In the genomic region with DNA sequence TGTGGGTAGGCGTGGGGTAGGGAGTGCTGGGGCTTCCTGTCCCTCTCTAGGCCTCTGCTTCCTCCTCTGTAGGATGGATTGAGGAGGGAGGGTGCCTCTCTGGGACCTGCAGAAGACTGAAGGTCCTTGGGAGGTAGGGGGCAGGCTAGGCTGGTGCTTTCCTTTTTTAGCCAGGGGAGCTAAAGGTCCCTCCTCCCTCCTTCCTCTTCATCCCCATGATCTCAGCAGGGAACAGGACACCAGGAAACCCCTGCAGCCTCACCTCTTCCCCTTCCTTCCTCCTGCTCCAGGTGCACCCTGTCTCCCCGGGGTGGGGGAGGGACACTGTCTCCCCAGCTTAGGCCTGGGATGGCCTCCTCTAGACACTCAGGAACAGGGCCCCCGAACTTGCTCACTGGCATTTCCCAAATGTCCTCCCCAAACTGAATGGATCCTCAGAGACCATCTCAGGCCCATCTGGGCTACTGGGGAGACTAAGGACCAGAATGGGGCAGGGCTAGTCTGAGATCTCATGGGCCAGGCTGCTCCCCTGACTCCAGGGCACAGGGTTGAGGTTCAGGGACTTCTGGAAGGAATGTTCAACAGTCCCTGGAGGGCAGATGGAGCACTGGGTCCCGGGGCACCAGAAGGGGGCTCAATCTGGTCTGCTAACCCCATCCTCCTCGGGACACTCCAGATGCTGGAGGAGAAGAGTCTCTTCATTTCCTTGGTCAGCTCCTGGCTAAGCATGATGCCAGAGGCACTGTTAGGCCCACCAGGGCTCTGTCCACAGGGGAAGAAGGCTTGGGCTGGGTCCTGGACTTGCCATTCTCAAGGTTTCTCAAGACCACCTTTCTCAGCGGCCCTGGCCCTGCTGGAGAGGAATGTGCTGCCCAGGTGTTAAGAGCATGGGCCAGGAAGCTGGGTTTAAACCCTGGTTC, we compare ENCODE assay signal across 8 cellular contexts. TPM values are rescaled to one million over a fixed set of nuclear protein-coding genes. Genes with fewer than 3 reads are reported as not detected.
DNase-seq lines count a peak whose midpoint lies in the region; ATAC-seq, FAIRE-seq and TF ChIP-seq lines count a peak whose summit lies in the region.

No MANE protein-coding gene starts in this region.

- no peak for TF ChIP-seq EP300 in stomach (IDR thresholded peaks at IDR 0.05)

- H3K4me1 Mint-ChIP-seq in T-helper 2 cell treated with Interferon-gamma antibody and Interleukin-4, amounts not matched to agents 5 μg/mL and 100 μg/mL, for 36 hours (ENCODE audit: low read depth), result peaks cover 56% of the 10 kb centered on the region
- peaks cover 35% of the 10 kb centered on the region for H3K4me1 Mint-ChIP-seq in activated T-helper 17 cell treated with anti-CD3 and anti-CD28 coated beads, Interleukin-2, amount 50 U/mL, for 72 hours

- peak overlapping the region; percentile 29 to 38 for H3K9ac ChIP-seq in kidney (ENCODE audit: low read length in 2 of 2)

- H3K36me3 ChIP-seq in kidney (ENCODE audit: control insufficient read depth in 1 of 2, insufficient read depth in 2 of 2, low read length in 2 of 2), result no peaks in the 10 kb centered on the region
- peaks cover 0 to 3% (median 0%) of the 10 kb centered on the region in 4 donors for H3K36me3 ChIP-seq in stomach

- intact Hi-C loops in kidney (cut with DNase I) (no loop called here), stomach (cut with DNase I; ENCODE audit: low total_unique reads) (no loop called here)

- peak overlapping the region; percentile 91 for H3K4me3 Mint-ChIP-seq in T-helper 2 cell treated with Interferon-gamma antibody and Interleukin-4, amounts not matched to agents 5 μg/mL and 100 μg/mL, for 36 hours
- H3K4me3 Mint-ChIP-seq in activated T-helper 17 cell treated with anti-CD3 and anti-CD28 coated beads, Interleukin-2, amount 50 U/mL, for 72 hours, result peak overlapping the region; percentile 90

- H3K9me3 Mint-ChIP-seq in T-helper 2 cell treated with Interferon-gamma antibody and Interleukin-4, amounts not matched to agents 5 μg/mL and 100 μg/mL, for 36 hours, result no peaks in the 10 kb centered on the region
- H3K9me3 Mint-ChIP-seq in activated T-helper 17 cell treated with anti-CD3 and anti-CD28 coated beads, Interleukin-2, amount 50 U/mL, for 72 hours, result no peaks in the 10 kb centered on the region

- H3K27ac ChIP-seq in kidney (ENCODE audit: low read depth in 2 of 2, low read length in 2 of 2) (peak overlapping the region; percentile 36 to 47), stomach (peak overlapping the region; percentile 41 to 82 (median 69))

- peaks cover 72% of the 10 kb centered on the region for H3K36me3 Mint-ChIP-seq in T-helper 2 cell treated with Interferon-gamma antibody and Interleukin-4, amounts not matched to agents 5 μg/mL and 100 μg/mL, for 36 hours (ENCODE audit: low read depth)
- H3K36me3 Mint-ChIP-seq in activated T-helper 17 cell treated with anti-CD3 and anti-CD28 coated beads, Interleukin-2, amount 50 U/mL, for 72 hours (ENCODE audit: low read depth), result peaks cover 92% of the 10 kb centered on the region

- H3K9me3 ChIP-seq in kidney (ENCODE audit: control insufficient read depth in 1 of 2, low read length in 2 of 2) (no peaks in the 10 kb centered on the region), stomach (no peaks in the 10 kb centered on the region)

- H3K27me3 Mint-ChIP-seq in T-helper 2 cell treated with Interferon-gamma antibody and Interleukin-4, amounts not matched to agents 5 μg/mL and 100 μg/mL, for 36 hours (ENCODE audit: low read depth), result no peaks in the 10 kb centered on the region
- no peaks in the 10 kb centered on the region for H3K27me3 Mint-ChIP-seq in activated T-helper 17 cell treated with anti-CD3 and anti-CD28 coated beads, Interleukin-2, amount 50 U/mL, for 72 hours

- TF ChIP-seq CTCF in kidney (IDR thresholded peaks at IDR 0.05; ENCODE audit: borderline replicate concordance, extremely low read depth, insufficient read depth), result no peak
- TF ChIP-seq CTCF in stomach (IDR thresholded peaks at IDR 0.05), result no peak

- H3K4me1 ChIP-seq in kidney (ENCODE audit: control insufficient read depth in 1 of 2, insufficient read depth in 1 of 2, low read depth in 1 of 2, low read length in 2 of 2) (peaks cover 0 to 19% of the 10 kb centered on the region in 2 donors), stomach (peaks cover 13 to 44% (median 31%) of the 10 kb centered on the region in 4 donors)

- ATAC-seq in activated T-helper 17 cell treated with anti-CD3 and anti-CD28 coated beads, Interleukin-2, amount 50 U/mL, for 72 hours (replicated peaks), result no peak
- no peak for ATAC-seq in left lobe of liver
- ATAC-seq in HG02884 (IDR thresholded peaks at IDR 0.05; ENCODE audit: unreplicated experiment), result no peak

- H3K27ac Mint-ChIP-seq in T-helper 2 cell treated with Interferon-gamma antibody and Interleukin-4, amounts not matched to agents 5 μg/mL and 100 μg/mL, for 36 hours, result peak overlapping the region; percentile 93
- H3K27ac Mint-ChIP-seq in activated T-helper 17 cell treated with anti-CD3 and anti-CD28 coated beads, Interleukin-2, amount 50 U/mL, for 72 hours, result peak overlapping the region; percentile 87

- WGBS in stomach, 5 donors, result 50 to 62% (median 56%) methylated on average over 5 to 6 of the region's 6 CpGs

- H3K4me3 ChIP-seq in kidney (ENCODE audit: low read length in 2 of 2) (peak overlapping the region; percentile 59 to 71), stomach (peak overlapping the region; percentile 50 to 58 (median 54))

- no peak for FAIRE-seq in kidney (lab: Jason Lieb, UNC)

- no peak for TF ChIP-seq POLR2A in stomach (IDR thresholded peaks at IDR 0.05)

- no peak for DNase-seq in T-helper 2 cell treated with Interferon-gamma antibody and Interleukin-4, amounts not matched to agents 5 μg/mL and 100 μg/mL, for 36 hours (ENCODE audit: low spot score)
- DNase-seq in T-helper 2 cell (no peak), kidney (no peak), stomach (no peak), left lobe of liver (ENCODE audit: low spot score) (no peak), NCI-H2196 (lab: John Stamatoyannopoulos, UW; ENCODE audit: unreplicated experiment) (no peak)

- H3K27me3 ChIP-seq in stomach, result peaks cover 0 to 4% (median 0%) of the 10 kb centered on the region in 3 donors

RNA-seq across cellular contexts. Expression of a gene that starts 8.2 kb away (rescaled TPM):
- total RNA-seq in activated T-helper 17 cell treated with anti-CD3 and anti-CD28 coated beads, Interleukin-2, amount 50 U/mL, for 72 hours, result 10 to 100 TPM; 27.6 to 46.8 TPM
- 27.7 TPM for total RNA-seq in kidney
- polyA plus RNA-seq in kidney (ENCODE audit: insufficient read depth, low read depth, low replicate concordance), result 13.7 TPM
- 10 to 100 TPM in 1 of 5 donors, 1 to 10 TPM in 2, not detected in 2; 1.8 to 38.1 (median 5.1) TPM for total RNA-seq in stomach
- polyA plus RNA-seq in stomach, result 1 to 10 TPM; 3.5 to 4.7 (median 4.3) TPM
- total RNA-seq in left lobe of liver, result 3.4 TPM

RNA-seq across cellular contexts. Expression of a gene that starts 15.6 kb away (rescaled TPM):
- total RNA-seq in activated T-helper 17 cell treated with anti-CD3 and anti-CD28 coated beads, Interleukin-2, amount 50 U/mL, for 72 hours, result 10 to 100 TPM; 82.8 to 94.2 TPM
- total RNA-seq in kidney (93.5 TPM), stomach (100 to 1,000 TPM in 1 of 5 donors, 10 to 100 TPM in 4; 42.8 to 114 (median 92.7) TPM), left lobe of liver (55.5 TPM)
- polyA plus RNA-seq in kidney (ENCODE audit: insufficient read depth, low read depth, low replicate concordance) (45.2 TPM), stomach (10 to 100 TPM; 25.3 to 34.7 (median 34.4) TPM)

RNA-seq across cellular contexts. Expression of a gene that starts 32.4 kb away (rescaled TPM):
- total RNA-seq in activated T-helper 17 cell treated with anti-CD3 and anti-CD28 coated beads, Interleukin-2, amount 50 U/mL, for 72 hours, result 10 to 100 TPM; 56.7 to 95.6 TPM
- 77.2 TPM for total RNA-seq in kidney
- polyA plus RNA-seq in kidney (ENCODE audit: insufficient read depth, low read depth, low replicate concordance), result 44.0 TPM
- total RNA-seq in stomach, result 100 to 1,000 TPM in 2 of 5 donors, 10 to 100 TPM in 3; 67.0 to 235 (median 97.1) TPM
- polyA plus RNA-seq in stomach, result 10 to 100 TPM; 29.1 to 42.7 (median 30.2) TPM
- total RNA-seq in left lobe of liver, result 82.9 TPM

RNA-seq across cellular contexts. Expression of a gene that starts 35.2 kb away (rescaled TPM):
- 10 to 100 TPM in 1 of 2 donors, 1 to 10 TPM in 1; 8.5 to 15.7 TPM for total RNA-seq in activated T-helper 17 cell treated with anti-CD3 and anti-CD28 coated beads, Interleukin-2, amount 50 U/mL, for 72 hours
- total RNA-seq in kidney (12.7 TPM), stomach (10 to 100 TPM in 3 of 5 donors, 1 to 10 TPM in 2; 5.0 to 87.8 (median 14.6) TPM), left lobe of liver (7.4 TPM)
- polyA plus RNA-seq in kidney (ENCODE audit: insufficient read depth, low read depth, low replicate concordance) (14.5 TPM), stomach (10 to 100 TPM in 1 of 3 donors, 1 to 10 TPM in 2; 6.1 to 12.4 (median 9.7) TPM)

RNA-seq across cellular contexts. Expression of a gene that starts 54.4 kb away (rescaled TPM):
- 1 to 10 TPM; 1.8 to 2.0 TPM for total RNA-seq in activated T-helper 17 cell treated with anti-CD3 and anti-CD28 coated beads, Interleukin-2, amount 50 U/mL, for 72 hours
- total RNA-seq in kidney (0.72 TPM), stomach (not detected), left lobe of liver (not detected)
- polyA plus RNA-seq in kidney (ENCODE audit: insufficient read depth, low read depth, low replicate concordance) (0.32 TPM), stomach (under 1 TPM in 2 of 3 donors, not detected in 1; 0.08 to 0.12 TPM)
